Comparison of ENCODE assay signal across 1 cellular context in the genomic region with DNA sequence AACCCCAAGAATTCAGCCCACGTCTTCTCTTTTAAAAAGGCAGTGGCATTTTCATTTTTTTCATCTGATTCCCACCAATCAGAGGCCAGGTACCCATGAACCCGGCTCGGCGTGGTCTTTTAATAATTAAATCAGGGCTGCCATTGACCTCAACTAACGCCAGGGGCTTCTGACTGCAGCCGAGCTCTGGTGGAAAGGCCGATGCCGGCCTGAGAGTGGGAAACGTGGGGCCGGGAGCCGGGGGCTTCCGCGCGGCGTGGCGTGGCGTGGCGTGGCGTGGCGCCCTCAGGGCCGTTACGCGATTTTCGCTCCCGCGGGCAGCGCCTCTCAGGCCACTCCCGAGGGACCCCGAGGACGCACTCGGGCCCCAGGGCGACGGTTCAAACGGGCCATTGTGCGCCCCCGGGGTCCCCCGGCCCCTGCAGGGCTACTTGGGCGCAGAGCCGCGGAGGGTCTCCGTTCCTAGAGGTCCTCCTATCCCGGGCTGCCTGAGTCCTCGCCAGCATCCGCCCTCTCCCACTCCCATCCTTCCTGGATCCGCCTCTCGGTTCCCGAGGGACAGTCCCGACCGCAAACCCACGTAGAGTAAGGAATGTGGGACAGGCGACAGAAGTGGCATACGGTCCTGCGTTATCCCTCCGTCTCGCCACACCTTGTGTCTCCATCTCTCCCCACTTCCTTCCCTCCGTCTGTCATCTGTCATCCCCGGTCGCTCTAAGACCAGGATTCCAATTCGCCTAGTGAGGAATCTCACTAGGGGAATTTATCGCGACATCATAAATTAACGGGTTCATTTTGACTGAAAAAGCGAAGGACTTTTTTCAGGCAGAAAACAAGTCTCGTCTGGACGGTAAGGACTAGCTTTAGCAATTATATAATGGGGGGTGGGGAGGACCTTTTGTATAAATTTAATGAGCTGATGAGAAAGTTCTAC.
TF ChIP-seq lines count a peak whose summit lies in the region.

No MANE protein-coding gene starts in this region.

TF ChIP-seq in HepG2, 621 proteins besides CTCF, POLR2A, EP300 and RAD21 (continued from another document and continues in another):
- TF ChIP-seq SETDB1 (CRISPR knock-in tag; IDR thresholded peaks at IDR 0.05; ENCODE audit: borderline replicate concordance) (no peak), SMAD3 (CRISPR knock-in tag; IDR thresholded peaks at IDR 0.05) (0 out of 2 replicates have a peak, but pooled peaks have one; percentile 58), GATAD2A (CRISPR knock-in tag; IDR thresholded peaks at IDR 0.05) (no peak), GTF2F1 (IDR thresholded peaks at IDR 0.05; ENCODE audit: low read length) (no peak), ERF (CRISPR knock-in tag; IDR thresholded peaks at IDR 0.05) (no peak), SMAD9 (CRISPR knock-in tag; IDR thresholded peaks at IDR 0.05) (no peak), SP2 (CRISPR knock-in tag; IDR thresholded peaks at IDR 0.05) (peak; percentile 49; the same call in 1 of the 2 replicates), ZSCAN22 (CRISPR knock-in tag; IDR thresholded peaks at IDR 0.05) (no peak), RFX1 (IDR thresholded peaks at IDR 0.05) (no peak), FOXA3 (CRISPR knock-in tag; IDR thresholded peaks at IDR 0.05) (no peak), SRF (IDR thresholded peaks at IDR 0.05; ENCODE audit: low read depth, low read length) (no peak), IRF9 (CRISPR knock-in tag; IDR thresholded peaks at IDR 0.05; ENCODE audit: borderline replicate concordance) (no peak), ZNF121 (CRISPR knock-in tag; IDR thresholded peaks at IDR 0.05) (no peak; the same call in 1 of the 2 replicates), HDAC6 (IDR thresholded peaks at IDR 0.05; ENCODE audit: low read depth, low read length) (no peak), ZNF235 (CRISPR knock-in tag; IDR thresholded peaks at IDR 0.05; ENCODE audit: borderline replicate concordance) (no peak), ZNF674 (CRISPR knock-in tag; IDR thresholded peaks at IDR 0.05; ENCODE audit: low read depth) (no peak), ZNF615 (CRISPR knock-in tag; IDR thresholded peaks at IDR 0.05; ENCODE audit: borderline replicate concordance) (no peak), MAFG (CRISPR knock-in tag; IDR thresholded peaks at IDR 0.05) (no peak), NFKB2 (CRISPR knock-in tag; IDR thresholded peaks at IDR 0.05; ENCODE audit: borderline replicate concordance) (no peak; the same call in 1 of the 2 replicates), ZNF678 (CRISPR knock-in tag; IDR thresholded peaks at IDR 0.05) (no peak), PBX2 (CRISPR knock-in tag; IDR thresholded peaks at IDR 0.05) (no peak), MED1 (CRISPR knock-in tag; IDR thresholded peaks at IDR 0.05) (no peak), ZBTB21 (CRISPR knock-in tag; IDR thresholded peaks at IDR 0.05) (no peak), NR2F6 (IDR thresholded peaks at IDR 0.05) (no peak), NR2F6 (CRISPR knock-in tag; IDR thresholded peaks at IDR 0.05) (0 out of 2 replicates have a peak, but pooled peaks have one; percentile 11), ZMYM4 (CRISPR knock-in tag; IDR thresholded peaks at IDR 0.05) (peak; percentile 48; the same call in 1 of the 2 replicates), POGZ (CRISPR knock-in tag; IDR thresholded peaks at IDR 0.05) (no peak), XBP1 (CRISPR knock-in tag; IDR thresholded peaks at IDR 0.05) (no peak), SMYD3 (CRISPR knock-in tag; IDR thresholded peaks at IDR 0.05) (no peak; the same call in 1 of the 2 replicates), LRRFIP1 (CRISPR knock-in tag; conservative IDR thresholded peaks at IDR 0.05) (no peak), FOXM1 (CRISPR knock-in tag; IDR thresholded peaks at IDR 0.05) (no peak), CHCHD3 (CRISPR knock-in tag; IDR thresholded peaks at IDR 0.05) (0 out of 2 replicates have a peak, but pooled peaks have one; percentile 24), CENPX (CRISPR knock-in tag; IDR thresholded peaks at IDR 0.05) (no peak), ZNF580 (CRISPR knock-in tag; IDR thresholded peaks at IDR 0.05; ENCODE audit: borderline replicate concordance, low read depth) (no peak; the same call in 1 of the 2 replicates), ZMAT5 (CRISPR knock-in tag; IDR thresholded peaks at IDR 0.05; ENCODE audit: borderline replicate concordance, low read depth) (no peak), MXI1 (IDR thresholded peaks at IDR 0.05; ENCODE audit: borderline replicate concordance, low read depth, low read length) (peak; percentile 43; the same call in 1 of the 3 replicates), ZNF83 (CRISPR knock-in tag; IDR thresholded peaks at IDR 0.05; ENCODE audit: borderline replicate concordance) (0 out of 2 replicates have a peak, but pooled peaks have one; percentile 56), SALL2 (CRISPR knock-in tag; IDR thresholded peaks at IDR 0.05) (no peak), CCDC6 (CRISPR knock-in tag; IDR thresholded peaks at IDR 0.05) (peak; percentile 34; the same call in 1 of the 2 replicates), ZNF317 (CRISPR knock-in tag; IDR thresholded peaks at IDR 0.05) (no peak), SALL1 (CRISPR knock-in tag; IDR thresholded peaks at IDR 0.05) (peak; percentile 68; the same call in 1 of the 2 replicates), ZNF292 (CRISPR knock-in tag; IDR thresholded peaks at IDR 0.05; ENCODE audit: borderline replicate concordance, low read depth) (0 out of 2 replicates have a peak, but pooled peaks have one; percentile 37), TGIF2 (CRISPR knock-in tag; IDR thresholded peaks at IDR 0.05) (peak; percentile 53; the same call in 1 of the 2 replicates), ZNF556 (CRISPR knock-in tag; IDR thresholded peaks at IDR 0.05; ENCODE audit: borderline replicate concordance) (0 out of 2 replicates have a peak, but pooled peaks have one; percentile 38), RAD51 (IDR thresholded peaks at IDR 0.05; ENCODE audit: borderline replicate concordance) (no peak), ZNF609 (CRISPR knock-in tag; IDR thresholded peaks at IDR 0.05; ENCODE audit: borderline replicate concordance) (0 out of 2 replicates have a peak, but pooled peaks have one; percentile 25), MAF1 (CRISPR knock-in tag; IDR thresholded peaks at IDR 0.05; ENCODE audit: borderline replicate concordance) (no peak)
- TF ChIP-seq, protein P1, sequence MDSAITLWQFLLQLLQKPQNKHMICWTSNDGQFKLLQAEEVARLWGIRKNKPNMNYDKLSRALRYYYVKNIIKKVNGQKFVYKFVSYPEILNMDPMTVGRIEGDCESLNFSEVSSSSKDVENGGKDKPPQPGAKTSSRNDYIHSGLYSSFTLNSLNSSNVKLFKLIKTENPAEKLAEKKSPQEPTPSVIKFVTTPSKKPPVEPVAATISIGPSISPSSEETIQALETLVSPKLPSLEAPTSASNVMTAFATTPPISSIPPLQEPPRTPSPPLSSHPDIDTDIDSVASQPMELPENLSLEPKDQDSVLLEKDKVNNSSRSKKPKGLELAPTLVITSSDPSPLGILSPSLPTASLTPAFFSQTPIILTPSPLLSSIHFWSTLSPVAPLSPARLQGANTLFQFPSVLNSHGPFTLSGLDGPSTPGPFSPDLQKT (CRISPR knock-in tag; IDR thresholded peaks at IDR 0.05; ENCODE audit: borderline replicate concordance): no peak
- TF ChIP-seq, protein P2, sequence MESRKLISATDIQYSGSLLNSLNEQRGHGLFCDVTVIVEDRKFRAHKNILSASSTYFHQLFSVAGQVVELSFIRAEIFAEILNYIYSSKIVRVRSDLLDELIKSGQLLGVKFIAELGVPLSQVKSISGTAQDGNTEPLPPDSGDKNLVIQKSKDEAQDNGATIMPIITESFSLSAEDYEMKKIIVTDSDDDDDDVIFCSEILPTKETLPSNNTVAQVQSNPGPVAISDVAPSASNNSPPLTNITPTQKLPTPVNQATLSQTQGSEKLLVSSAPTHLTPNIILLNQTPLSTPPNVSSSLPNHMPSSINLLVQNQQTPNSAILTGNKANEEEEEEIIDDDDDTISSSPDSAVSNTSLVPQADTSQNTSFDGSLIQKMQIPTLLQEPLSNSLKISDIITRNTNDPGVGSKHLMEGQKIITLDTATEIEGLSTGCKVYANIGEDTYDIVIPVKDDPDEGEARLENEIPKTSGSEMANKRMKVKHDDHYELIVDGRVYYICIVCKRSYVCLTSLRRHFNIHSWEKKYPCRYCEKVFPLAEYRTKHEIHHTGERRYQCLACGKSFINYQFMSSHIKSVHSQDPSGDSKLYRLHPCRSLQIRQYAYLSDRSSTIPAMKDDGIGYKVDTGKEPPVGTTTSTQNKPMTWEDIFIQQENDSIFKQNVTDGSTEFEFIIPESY (CRISPR knock-in tag; IDR thresholded peaks at IDR 0.05): no peak
- TF ChIP-seq, protein P3, sequence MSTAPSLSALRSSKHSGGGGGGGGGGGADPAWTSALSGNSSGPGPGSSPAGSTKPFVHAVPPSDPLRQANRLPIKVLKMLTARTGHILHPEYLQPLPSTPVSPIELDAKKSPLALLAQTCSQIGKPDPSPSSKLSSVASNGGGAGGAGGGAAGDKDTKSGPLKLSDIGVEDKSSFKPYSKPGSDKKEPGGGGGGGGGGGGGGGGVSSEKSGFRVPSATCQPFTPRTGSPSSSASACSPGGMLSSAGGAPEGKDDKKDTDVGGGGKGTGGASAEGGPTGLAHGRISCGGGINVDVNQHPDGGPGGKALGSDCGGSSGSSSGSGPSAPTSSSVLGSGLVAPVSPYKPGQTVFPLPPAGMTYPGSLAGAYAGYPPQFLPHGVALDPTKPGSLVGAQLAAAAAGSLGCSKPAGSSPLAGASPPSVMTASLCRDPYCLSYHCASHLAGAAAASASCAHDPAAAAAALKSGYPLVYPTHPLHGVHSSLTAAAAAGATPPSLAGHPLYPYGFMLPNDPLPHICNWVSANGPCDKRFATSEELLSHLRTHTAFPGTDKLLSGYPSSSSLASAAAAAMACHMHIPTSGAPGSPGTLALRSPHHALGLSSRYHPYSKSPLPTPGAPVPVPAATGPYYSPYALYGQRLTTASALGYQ (CRISPR knock-in tag; IDR thresholded peaks at IDR 0.05): peak; percentile 51; the same call in 1 of the 2 replicates
